Comparison of ENCODE assay signal across 9 cellular contexts in genomic region chr6:26473758-26474438, GRCh38. TPM values are rescaled to one million over a fixed set of nuclear protein-coding genes. Genes with fewer than 3 reads are reported as not detected.
DNase-seq lines count a peak whose midpoint lies in the region; ATAC-seq, FAIRE-seq and TF ChIP-seq lines count a peak whose summit lies in the region.
"Had no signal": no experiment of that assay in that cellular context is flagged by ENCODE, and none has a peak within 500 bp of the region (broad histone marks: within the 10 kb centered on the region; RNA-seq: fewer than 3 reads in every experiment).

No MANE protein-coding gene starts in this region.

- H3K4me1 Mint-ChIP-seq in CD14-positive monocyte = peaks cover 61% of the 10 kb centered on the region

- intact Hi-C loops in CD14-positive monocyte (cut with micrococcal nuclease) (no loop called here), endothelial cell of umbilical vein (cut with micrococcal nuclease) (loop anchor here (1.0 to 2.0 kb wide), 5 partner anchors 15 to 64 kb away; partner anchors contain the start of genes BTN2A1 and HMGN4), mucosa of descending colon (cut with DNase I, micrococcal nuclease) (no loop called here)

- peak overlapping the region; percentile 90 for H3K9ac ChIP-seq in endothelial cell of umbilical vein (replicated peaks; ENCODE audit: extremely low read depth, insufficient read depth, low read length)

- H3K9me3 ChIP-seq in endothelial cell of umbilical vein (replicated peaks; ENCODE audit: control insufficient read depth, insufficient read depth, low read length) = no peaks in the 10 kb centered on the region
- no peaks in the 10 kb centered on the region for H3K9me3 ChIP-seq in mucosa of descending colon

- peak; percentile 80 for ATAC-seq in GM19397 (IDR thresholded peaks at IDR 0.05; ENCODE audit: unreplicated experiment)
- ATAC-seq in HG03565 (IDR thresholded peaks at IDR 0.05; ENCODE audit: unreplicated experiment) = peak; percentile 86
- peak; percentile 94 for ATAC-seq in mucosa of descending colon

- no peak for TF ChIP-seq CTCF in CD14-positive monocyte (IDR thresholded peaks at IDR 0.05)
- no peak for TF ChIP-seq CTCF in endothelial cell of umbilical vein (IDR thresholded peaks at IDR 0.05; ENCODE audit: extremely low read depth in 1 of 2, insufficient read depth in 1 of 2, low read depth in 1 of 2, low read length in 2 of 2)
- TF ChIP-seq CTCF in mucosa of descending colon (IDR thresholded peaks at IDR 0.05) = no peak

- dilution Hi-C loops in endothelial cell of umbilical vein (cut with MboI; ENCODE audit: extremely low pct_ligation_motif_present, low sequenced_read_pairs) = no loop called here

- H3K27me3 Mint-ChIP-seq in CD14-positive monocyte (ENCODE audit: low read depth in 3 of 3) = no peaks in the 10 kb centered on the region

- peak overlapping the region; percentile 49 for H2AFZ ChIP-seq in endothelial cell of umbilical vein (ENCODE audit: low read depth, low read length)

- H3K9me1 ChIP-seq in endothelial cell of umbilical vein (replicated peaks; ENCODE audit: control insufficient read depth, extremely low read depth, insufficient read depth, low read length) = no peaks in the 10 kb centered on the region

- peaks cover 4 to 10% (median 6%) of the 10 kb centered on the region in 7 donors for H3K9me3 Mint-ChIP-seq in CD14-positive monocyte

- TF ChIP-seq POLR2A in endothelial cell of umbilical vein (IDR thresholded peaks at IDR 0.05; ENCODE audit: low read depth, low read length) = peak; percentile 75

- H3K4me2 ChIP-seq in endothelial cell of umbilical vein (ENCODE audit: insufficient read depth, low read length) = peak overlapping the region; percentile 97

- TSS peak; percentile 92 for BruUV-seq in endothelial cell of umbilical vein (replicated peaks; lab: Mats Ljungman, UMichigan)

- DNase-seq in CD14-positive monocyte (ENCODE audit: low spot score) = peak; percentile 68
- peak; percentile 86 for DNase-seq in NOMO-1 treated with dmso at 0.1 percent for 144 hours (lab: John Stamatoyannopoulos, UW; ENCODE audit: unreplicated experiment)
- peak; percentile 58 for DNase-seq in activated CD8-positive, alpha-beta memory T cell treated with anti-CD3 and anti-CD28 coated beads, Interleukin-2, amount 50 U/mL, for 24 hours (ENCODE audit: extremely low read depth)
- DNase-seq in endothelial cell of umbilical vein (ENCODE audit: low read depth, low spot score) = peak; percentile 98
- DNase-seq in mucosa of descending colon = peak; percentile 78 to 92 (median 90)
- peak; percentile 51 to 55 for DNase-seq in stimulated activated CD8-positive, alpha-beta memory T cell treated with anti-CD3 and anti-CD28 coated beads, Interleukin-4, amount 100 ng/mL, for 1 hour (ENCODE audit: low read depth in 2 of 2, low spot score in 1 of 2)

- H3K4me1 ChIP-seq in endothelial cell of umbilical vein (ENCODE audit: control insufficient read depth, extremely low read depth, insufficient read depth, low read length) = peaks cover 23% of the 10 kb centered on the region
- peaks cover 21% of the 10 kb centered on the region for H3K4me1 ChIP-seq in mucosa of descending colon (ENCODE audit: low read depth)

- POLR2A ChIA-PET in endothelial cell of umbilical vein (lab: Charles Lee) = interaction anchor here (0.8 to 1.2 kb wide), 4 partner anchors 20 to 59 kb away, joined by 3 to 4 read pairs (median 4); no protein-coding TSS in a partner anchor

- H3K79me2 ChIP-seq in endothelial cell of umbilical vein (ENCODE audit: control insufficient read depth, insufficient read depth, low read length) = no peaks in the 10 kb centered on the region

- H4K20me1 ChIP-seq in endothelial cell of umbilical vein (replicated peaks; ENCODE audit: control insufficient read depth, extremely low read depth, insufficient read depth, low read length) = no peaks in the 10 kb centered on the region

- CTCF ChIA-PET in endothelial cell of umbilical vein (lab: Charles Lee) = interaction anchor here (0.7 to 1.8 kb wide), 10 partner anchors 9 to 135 kb away, joined by 3 to 12 read pairs (median 4); no protein-coding TSS in a partner anchor

- H3K27me3 ChIP-seq in endothelial cell of umbilical vein (ENCODE audit: control insufficient read depth in 2 of 2, insufficient read depth in 2 of 2, low read length in 2 of 2) = no peaks in the 10 kb centered on the region

- peak overlapping the region; percentile 90 for H3K27ac ChIP-seq in endothelial cell of umbilical vein (ENCODE audit: insufficient read depth, low read depth, low read length)

- H3K4me3 Mint-ChIP-seq in CD14-positive monocyte = peak overlapping the region; percentile 85 to 94

- FAIRE-seq in endothelial cell of umbilical vein (lab: Jason Lieb, UNC) = peak; percentile 98

- H3K36me3 ChIP-seq in endothelial cell of umbilical vein (ENCODE audit: control insufficient read depth in 2 of 2, extremely low read depth in 1 of 2, insufficient read depth in 2 of 2, low read length in 2 of 2) (peaks cover 2 to 3% of the 10 kb centered on the region in 2 experiments), mucosa of descending colon (ENCODE audit: low read depth) (peaks cover 4% of the 10 kb centered on the region)

- peaks cover 11 to 13% of the 10 kb centered on the region in 2 donors for H3K36me3 Mint-ChIP-seq in CD14-positive monocyte

- H3K27ac Mint-ChIP-seq in CD14-positive monocyte = peak overlapping the region; percentile 97 to 100 (median 99)

- peak overlapping the region; percentile 35 to 73 (median 39) for H3K4me3 ChIP-seq in endothelial cell of umbilical vein (replicated peaks in 1 of 3; ENCODE audit: insufficient read depth in 1 of 3, low read depth in 1 of 3, low read length in 3 of 3)
- H3K4me3 ChIP-seq in mucosa of descending colon = peak overlapping the region; percentile 22

TF ChIP-seq in endothelial cell of umbilical vein, 7 proteins besides CTCF, POLR2A, EP300 and RAD21:
- TF ChIP-seq GATA2 (IDR thresholded peaks at IDR 0.05; ENCODE audit: insufficient read depth, insufficient read length, low read depth, low read length) (no peak), MAX (IDR thresholded peaks at IDR 0.05; ENCODE audit: insufficient read depth, insufficient read length) (peak; percentile 35), MYC (IDR thresholded peaks at IDR 0.05; ENCODE audit: low read depth, low read length) (no peak), FOS (IDR thresholded peaks at IDR 0.05; ENCODE audit: borderline replicate concordance, insufficient read depth, low read length) (no peak), JUN (IDR thresholded peaks at IDR 0.05; ENCODE audit: borderline replicate concordance, insufficient read depth, insufficient read length, low read depth) (peak; percentile 24), EZH2 (IDR thresholded peaks at IDR 0.05; ENCODE audit: borderline replicate concordance, low read depth, low read length, severe bottlenecking) (no peak), POLR2AphosphoS5 (IDR thresholded peaks at IDR 0.05; ENCODE audit: insufficient read depth, low read depth, low read length) (peak; percentile 57)

RNA-seq across cellular contexts. Expression of gene BTN2A1, which starts 16.1 kb away (rescaled TPM):
- polyA plus RNA-seq in CD14-positive monocyte = 10 to 100 TPM in 1 of 2 donors, 1 to 10 TPM in 1; 4.3 to 10.8 TPM
- 23.4 and 25.1 TPM in 2 replicates for total RNA-seq in endothelial cell of umbilical vein
- 26.3 and 31.9 TPM in 2 replicates for polyA plus RNA-seq in endothelial cell of umbilical vein
- polyA plus RNA-seq in endothelial cell of umbilical vein (2011; cell fraction: cytosol; rRNA removed) = 29.5 and 32.1 TPM in 2 replicates
- polyA plus RNA-seq in endothelial cell of umbilical vein (2011; cell fraction: nucleus; rRNA removed) = 62.1 and 68.7 TPM in 2 replicates
- 21.3 and 25.6 TPM in 2 replicates for polyA plus RNA-seq in endothelial cell of umbilical vein (2012)
- 29.3 and 39.5 TPM in 2 replicates for polyA minus RNA-seq in endothelial cell of umbilical vein
- polyA minus RNA-seq in endothelial cell of umbilical vein (2011; cell fraction: cytosol; rRNA and poly(A)+ RNA removed) = 3.9 TPM
- polyA minus RNA-seq in endothelial cell of umbilical vein (2011; cell fraction: nucleus; rRNA and poly(A)+ RNA removed) = 18.5 and 20.2 TPM in 2 replicates
- 10 to 100 TPM; 26.1 to 37.7 (median 29.1) TPM for total RNA-seq in mucosa of descending colon

RNA-seq across cellular contexts. Expression of gene BTN1A1, which starts 26.2 kb away (rescaled TPM):
- polyA plus RNA-seq in CD14-positive monocyte (not detected), endothelial cell of umbilical vein (not detected in 2 replicates)
- total RNA-seq in endothelial cell of umbilical vein (not detected in 2 replicates), mucosa of descending colon (not detected)
- not detected in 2 replicates for polyA plus RNA-seq in endothelial cell of umbilical vein (2011; cell fraction: cytosol; rRNA removed)
- not detected in 2 replicates for polyA plus RNA-seq in endothelial cell of umbilical vein (2011; cell fraction: nucleus; rRNA removed)
- polyA plus RNA-seq in endothelial cell of umbilical vein (2012) = not detected in 2 replicates
- polyA minus RNA-seq in endothelial cell of umbilical vein = not detected in 2 replicates
- polyA minus RNA-seq in endothelial cell of umbilical vein (2011; cell fraction: cytosol; rRNA and poly(A)+ RNA removed) = not detected
- not detected in 2 replicates for polyA minus RNA-seq in endothelial cell of umbilical vein (2011; cell fraction: nucleus; rRNA and poly(A)+ RNA removed)
- total RNA-seq: subcutaneous adipose tissue had no signal

RNA-seq across cellular contexts. Expression of gene BTN3A3, which starts 33.6 kb away (rescaled TPM):
- polyA plus RNA-seq in CD14-positive monocyte = 10 to 100 TPM; 17.0 to 24.6 TPM
- 7.5 and 10.9 TPM in 2 replicates for total RNA-seq in endothelial cell of umbilical vein
- polyA plus RNA-seq in endothelial cell of umbilical vein = 5.9 and 8.1 TPM in 2 replicates
- polyA plus RNA-seq in endothelial cell of umbilical vein (2011; cell fraction: cytosol; rRNA removed) = 8.5 and 9.0 TPM in 2 replicates
- 29.1 and 32.3 TPM in 2 replicates for polyA plus RNA-seq in endothelial cell of umbilical vein (2011; cell fraction: nucleus; rRNA removed)
- 9.6 and 11.4 TPM in 2 replicates for polyA plus RNA-seq in endothelial cell of umbilical vein (2012)
- polyA minus RNA-seq in endothelial cell of umbilical vein = 15.9 and 27.7 TPM in 2 replicates
- polyA minus RNA-seq in endothelial cell of umbilical vein (2011; cell fraction: cytosol; rRNA and poly(A)+ RNA removed) = 8.6 TPM
- polyA minus RNA-seq in endothelial cell of umbilical vein (2011; cell fraction: nucleus; rRNA and poly(A)+ RNA removed) = 11.5 and 12.1 TPM in 2 replicates
- 10 to 100 TPM; 19.9 to 27.5 (median 26.9) TPM for total RNA-seq in mucosa of descending colon

Comparison
In these comparisons a context has a peak if more than half of its experiments do, and no peak if none do; other contexts are left out.
1. Peak in every context shown above with its lines: DNase-seq, ATAC-seq, H3K4me3 ChIP-seq and H3K27ac ChIP-seq.